23 cellular contexts compared by ENCODE assay signal in genomic region chr6:23301546-23301945, GRCh38.
DNase-seq lines count a peak whose midpoint lies in the region; FAIRE-seq and TF ChIP-seq lines count a peak whose summit lies in the region.
"Had no signal": no experiment of that assay in that cellular context is flagged by ENCODE, and none has a peak within 500 bp of the region (broad histone marks: within the 10 kb centered on the region; RNA-seq: fewer than 3 reads in every experiment).

No MANE protein-coding gene starts in this region.

- H3K4me1 Mint-ChIP-seq in mesothelial cell of epicardium (peaks cover 47% of the 10 kb centered on the region), Caco-2 (ENCODE audit: low read depth, unreplicated experiment) (no peaks in the 10 kb centered on the region)
- H3K4me1 Mint-ChIP-seq in activated T-helper 1 cell treated with anti-CD3 and anti-CD28 coated beads, Interleukin-12 subunit alpha, Interleukin-12 subunit beta, Interleukin-2, Interleukin-4 antibody, amounts not matched to agents 30 ng/mL and 10 ng/mL and 1 ng/mL, durations not matched to agents 14 hours and 24 hours and 36 hours (ENCODE audit: low read depth), result no peaks in the 10 kb centered on the region

- TF ChIP-seq POLR2A in tibial nerve (IDR thresholded peaks at IDR 0.05), result no peak

- FAIRE-seq in bronchial epithelial cell (lab: Jason Lieb, UNC), result no peak
- FAIRE-seq: GM19239, H54 had no signal

- TF ChIP-seq CTCF in bronchial epithelial cell (IDR thresholded peaks at IDR 0.05; ENCODE audit: insufficient read depth, low read length, severe bottlenecking) (no peak), mesothelial cell of epicardium (IDR thresholded peaks at IDR 0.05; ENCODE audit: unreplicated experiment) (no peak), Caco-2 (IDR thresholded peaks at IDR 0.05; ENCODE audit: insufficient read depth in 1 of 2, low read depth in 1 of 2, low read length in 1 of 2, severe bottlenecking in 1 of 2, unreplicated experiment in 1 of 2) (no peak), tibial nerve (IDR thresholded peaks at IDR 0.05) (no peak), GM10248 (IDR thresholded peaks at IDR 0.05; ENCODE audit: control extremely low read depth, extremely low read depth, low read depth, missing control alignments) (no peak)

- H3K36me3 ChIP-seq in bronchial epithelial cell (ENCODE audit: control insufficient read depth, insufficient read depth, low read length) (no peaks in the 10 kb centered on the region), Caco-2 (ENCODE audit: control insufficient read depth, insufficient read depth, low read length) (no peaks in the 10 kb centered on the region), tibial nerve (no peaks in the 10 kb centered on the region)
- H3K36me3 ChIP-seq: BLaER1 treated with 17β-estradiol and CSF1 and Interleukin-3, amounts not matched to agents 10 nM and 100 nM had no signal

- H3K4me1 ChIP-seq in Caco-2 (no peaks in the 10 kb centered on the region), tibial nerve (no peaks in the 10 kb centered on the region)

- BruUV-seq in Caco-2 (replicated peaks; lab: Mats Ljungman, UMichigan), result no TSS peak

- no peaks in the 10 kb centered on the region for H3K27me3 Mint-ChIP-seq in mesothelial cell of epicardium (ENCODE audit: low read depth)
- H3K27me3 Mint-ChIP-seq in activated T-helper 1 cell treated with anti-CD3 and anti-CD28 coated beads, Interleukin-12 subunit alpha, Interleukin-12 subunit beta, Interleukin-2, Interleukin-4 antibody, amounts not matched to agents 30 ng/mL and 10 ng/mL and 1 ng/mL, durations not matched to agents 14 hours and 24 hours and 36 hours (ENCODE audit: insufficient read depth), result no peaks in the 10 kb centered on the region
- no peaks in the 10 kb centered on the region for H3K27me3 Mint-ChIP-seq in Caco-2 (ENCODE audit: insufficient read depth, unreplicated experiment)
- H3K27me3 Mint-ChIP-seq: IgD-negative memory B cell had no signal

- POLR2A ChIA-PET in Caco-2 (lab: Charles Lee), result no interaction called here
- POLR2A ChIA-PET in GM10248 (lab: Yijun Ruan, JAX), result no interaction called here

- H3K9me3 Mint-ChIP-seq in mesothelial cell of epicardium (peaks cover 16% of the 10 kb centered on the region), Caco-2 (ENCODE audit: unreplicated experiment) (no peaks in the 10 kb centered on the region)
- H3K9me3 Mint-ChIP-seq in activated T-helper 1 cell treated with anti-CD3 and anti-CD28 coated beads, Interleukin-12 subunit alpha, Interleukin-12 subunit beta, Interleukin-2, Interleukin-4 antibody, amounts not matched to agents 30 ng/mL and 10 ng/mL and 1 ng/mL, durations not matched to agents 14 hours and 24 hours and 36 hours, result no peaks in the 10 kb centered on the region

- CTCF ChIA-PET in Caco-2 (lab: Charles Lee) (no interaction called here), GM10248 (lab: Yijun Ruan, JAX) (no interaction called here)

- H3K27ac ChIP-seq in tibial nerve, result no peak overlapping the region
- H3K27ac ChIP-seq: PC-9 had no signal

- H3K27ac Mint-ChIP-seq in mesothelial cell of epicardium, result peak overlapping the region; percentile 19
- H3K27ac Mint-ChIP-seq in activated T-helper 1 cell treated with anti-CD3 and anti-CD28 coated beads, Interleukin-12 subunit alpha, Interleukin-12 subunit beta, Interleukin-2, Interleukin-4 antibody, amounts not matched to agents 30 ng/mL and 10 ng/mL and 1 ng/mL, durations not matched to agents 14 hours and 24 hours and 36 hours, result no peak overlapping the region
- no peak overlapping the region for H3K27ac Mint-ChIP-seq in Caco-2 (ENCODE audit: unreplicated experiment)
- H3K27ac Mint-ChIP-seq: CD8-positive, alpha-beta T cell; IgD-negative memory B cell had no signal

- H3K4me3 Mint-ChIP-seq in mesothelial cell of epicardium (no peak overlapping the region), Caco-2 (ENCODE audit: unreplicated experiment) (no peak overlapping the region)
- no peak overlapping the region for H3K4me3 Mint-ChIP-seq in activated T-helper 1 cell treated with anti-CD3 and anti-CD28 coated beads, Interleukin-12 subunit alpha, Interleukin-12 subunit beta, Interleukin-2, Interleukin-4 antibody, amounts not matched to agents 30 ng/mL and 10 ng/mL and 1 ng/mL, durations not matched to agents 14 hours and 24 hours and 36 hours
- H3K4me3 Mint-ChIP-seq: CD8-positive, alpha-beta T cell; IgD-negative memory B cell had no signal

- H3K4me3 ChIP-seq in bronchial epithelial cell (ENCODE audit: low read depth, low read length), result no peak overlapping the region
- no peak overlapping the region for H3K4me3 ChIP-seq in Caco-2 (ENCODE audit: low read depth, low read length)
- H3K4me3 ChIP-seq in tibial nerve, result no peak overlapping the region
- H3K4me3 ChIP-seq: BLaER1 treated with 17β-estradiol and CSF1 and Interleukin-3, amounts not matched to agents 10 nM and 100 nM; PC-9 had no signal

- H3K9me3 ChIP-seq in Caco-2 (no peaks in the 10 kb centered on the region), tibial nerve (no peaks in the 10 kb centered on the region)

- DNase-seq in MV-4-11 (lab: John Stamatoyannopoulos, UW), result peak; percentile 1
- DNase-seq in bronchial epithelial cell (ENCODE audit: low read depth), result peak; percentile 30
- no peak for DNase-seq in mesothelial cell of epicardium (ENCODE audit: low spot score in 2 of 2, unreplicated experiment in 2 of 2)
- DNase-seq in activated T-helper 1 cell treated with anti-CD3 and anti-CD28 coated beads, Interleukin-12 subunit alpha, Interleukin-12 subunit beta, Interleukin-2, Interleukin-4 antibody, amounts not matched to agents 30 ng/mL and 10 ng/mL and 1 ng/mL, durations not matched to agents 14 hours and 24 hours and 36 hours (ENCODE audit: low spot score), result no peak
- DNase-seq in Caco-2, result no peak
- DNase-seq in tibial nerve (ENCODE audit: low spot score in 2 of 2), result no peak
- no peak for DNase-seq in GM10248 (ENCODE audit: extremely low spot score)
- DNase-seq: ACHN; Calu3; CD8-positive, alpha-beta T cell; DMS153; GDM1; NCI-H1048; NCI-H1417 treated with DMSO at 0.1 percent for 48 hours; NCI-H187; NCI-H2107; PC-9; RPMI8226; SHP77 had no signal

- H3K36me3 Mint-ChIP-seq in mesothelial cell of epicardium (peaks cover 2% of the 10 kb centered on the region), Caco-2 (ENCODE audit: insufficient read depth, unreplicated experiment) (no peaks in the 10 kb centered on the region)
- no peaks in the 10 kb centered on the region for H3K36me3 Mint-ChIP-seq in activated T-helper 1 cell treated with anti-CD3 and anti-CD28 coated beads, Interleukin-12 subunit alpha, Interleukin-12 subunit beta, Interleukin-2, Interleukin-4 antibody, amounts not matched to agents 30 ng/mL and 10 ng/mL and 1 ng/mL, durations not matched to agents 14 hours and 24 hours and 36 hours (ENCODE audit: low read depth)
- H3K36me3 Mint-ChIP-seq: CD8-positive, alpha-beta T cell; IgD-negative memory B cell had no signal

- no peak for TF ChIP-seq EP300 in tibial nerve (IDR thresholded peaks at IDR 0.05)

- intact Hi-C loops in activated T-helper 1 cell treated with anti-CD3 and anti-CD28 coated beads, Interleukin-12 subunit alpha, Interleukin-12 subunit beta, Interleukin-2, Interleukin-4 antibody, amounts not matched to agents 30 ng/mL and 10 ng/mL and 1 ng/mL, durations not matched to agents 14 hours and 24 hours and 36 hours (cut with micrococcal nuclease), result no loop called here
- intact Hi-C loops in Caco-2 (cut with micrococcal nuclease; ENCODE audit: unreplicated experiment), result no loop called here

- H3K27me3 ChIP-seq in bronchial epithelial cell (ENCODE audit: control insufficient read depth, insufficient read depth, low read length) (no peaks in the 10 kb centered on the region), Caco-2 (replicated peaks; ENCODE audit: control insufficient read depth, insufficient read depth, low read length) (no peaks in the 10 kb centered on the region), tibial nerve (no peaks in the 10 kb centered on the region)
- H3K27me3 ChIP-seq: BLaER1 treated with 17β-estradiol and CSF1 and Interleukin-3, amounts not matched to agents 10 nM and 100 nM had no signal

Comparison
In these comparisons a context has a peak if more than half of its experiments do, and no peak if none do; other contexts are left out.
1. DNase-seq: peak in MV-4-11 (single experiment) and bronchial epithelial cell (single experiment); none in mesothelial cell of epicardium (0 of 2), activated T-helper 1 cell treated with anti-CD3 and anti-CD28 coated beads, Interleukin-12 subunit alpha, Interleukin-12 subunit beta, Interleukin-2, Interleukin-4 antibody, amounts not matched to agents 30 ng/mL and 10 ng/mL and 1 ng/mL, durations not matched to agents 14 hours and 24 hours and 36 hours (single experiment), Caco-2 (0 of 2), tibial nerve (0 of 2) and GM10248 (single experiment).